ENCODE assay signal across 8 cellular contexts in the genomic region with DNA sequence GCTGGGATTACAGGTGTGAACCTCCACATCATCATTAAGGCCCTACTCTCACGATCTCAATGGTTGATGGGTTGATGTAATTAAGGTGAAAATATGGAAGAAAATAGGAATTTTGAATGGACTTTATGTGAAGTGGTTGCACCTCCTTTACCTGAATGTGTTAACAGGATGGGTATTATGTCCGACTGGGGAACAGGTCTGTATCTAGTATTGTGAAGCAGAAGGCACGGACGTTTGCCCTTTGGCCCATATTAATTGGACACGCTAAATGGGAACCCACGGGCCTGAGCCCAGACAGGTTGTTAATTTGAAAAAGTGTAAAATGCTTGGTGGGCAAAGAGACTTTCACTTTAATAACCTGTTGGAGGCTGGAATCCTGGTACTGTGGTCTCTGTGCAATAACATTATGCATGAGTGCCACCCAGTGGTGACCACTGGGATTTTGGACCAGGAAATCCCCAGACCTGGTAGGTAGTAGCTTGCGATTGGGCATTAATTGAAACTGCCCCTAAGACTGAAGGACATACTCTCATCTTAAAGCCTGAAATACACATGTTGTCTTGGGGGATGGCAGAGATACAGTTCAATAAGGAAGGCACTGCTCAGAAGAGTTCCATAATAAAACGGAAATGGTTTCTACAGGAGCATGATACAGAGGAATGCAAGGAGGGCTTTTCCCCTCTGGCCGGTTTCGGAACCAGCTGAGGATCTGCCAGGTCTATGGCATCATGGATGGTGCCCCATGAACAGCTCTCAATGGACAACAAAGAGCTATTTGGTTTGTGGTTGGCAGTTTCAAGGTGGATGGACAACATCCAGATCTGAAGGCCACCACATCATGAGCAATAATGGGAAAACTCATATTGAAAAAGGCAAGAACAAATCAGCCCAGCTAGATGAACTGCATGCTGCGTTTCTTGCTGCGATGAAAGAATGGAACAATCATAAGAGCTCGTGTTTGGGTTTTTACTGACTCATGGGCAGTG. TPM values are rescaled to one million over a fixed set of nuclear protein-coding genes. Genes with fewer than 3 reads are reported as not detected.
A peak's percentile ranks its signal among the peaks of the same experiment; 100 is the strongest.
DNase-seq lines count a peak whose midpoint lies in the region; ATAC-seq, FAIRE-seq and TF ChIP-seq lines count a peak whose summit lies in the region.

No MANE protein-coding gene starts in this region.

- BruUV-seq in HepG2 (replicated peaks; lab: Mats Ljungman, UMichigan): no TSS peak

- peak; percentile 79 for TF ChIP-seq RAD21 in HepG2 (CRISPR knock-in tag; IDR thresholded peaks at IDR 0.05)

- no peaks in the 10 kb centered on the region for H3K79me2 ChIP-seq in HepG2 (ENCODE audit: insufficient read depth, low read length)

- peaks cover 8% of the 10 kb centered on the region for H3K4me1 ChIP-seq in HepG2 (ENCODE audit: insufficient read depth, low read length)

- 19% methylated on average over 13 of the region's 13 CpGs for WGBS in HepG2 (ENCODE audit: low lambda C conversion rate)

- in situ Hi-C loops in HepG2 (cut with HindIII; ENCODE audit: extremely low pct_ligation_motif_present, low pct_unique_long_range_greater_than_20kb): no loop called here

- TF ChIP-seq CTCF in choroid plexus epithelial cell (conservative IDR thresholded peaks at IDR 0.05; ENCODE audit: low read depth, low read length) (peak; percentile 90), HepG2 (CRISPR knock-in tag; IDR thresholded peaks at IDR 0.05) (peak; percentile 90)

- peak; percentile 92 for FAIRE-seq in HepG2 (lab: Jason Lieb, UNC)

- no peak overlapping the region for H3K9ac ChIP-seq in HepG2 (ENCODE audit: insufficient read depth, low read depth, low read length)

- peaks cover 0 to 7% of the 10 kb centered on the region in 2 experiments; a peak in 3 of 5 replicates for H3K27me3 ChIP-seq in HepG2 (ENCODE audit: control insufficient read depth in 1 of 2, insufficient read depth in 2 of 2, low read length in 2 of 2)

- TF ChIP-seq EP300 in HepG2 (IDR thresholded peaks at IDR 0.05; ENCODE audit: low read depth in 2 of 2, low read length in 2 of 2) (no peak), HepG2 (CRISPR knock-in tag; IDR thresholded peaks at IDR 0.05; ENCODE audit: borderline replicate concordance) (no peak)

- no peaks in the 10 kb centered on the region for H3K36me3 ChIP-seq in HepG2 (replicated peaks in 1 of 2; ENCODE audit: control insufficient read depth in 1 of 2, insufficient read depth in 2 of 2, low read length in 2 of 2)

- intact Hi-C loops in HepG2 (cut with micrococcal nuclease; ENCODE audit: unreplicated experiment): loop anchor here (1.0 kb wide), 3 partner anchors 26 to 75 kb away; no protein-coding TSS in a partner anchor

- H3K27ac ChIP-seq in HepG2 (ENCODE audit: extremely low read length, insufficient read depth, low read length): no peak overlapping the region

- CTCF ChIA-PET in HepG2 (lab: Yijun Ruan, JAX; ENCODE audit: low intra/inter-chr PET ratio, low total read pairs): interaction anchor here (1.0 to 3.1 kb wide), 4 partner anchors 25 to 77 kb away, joined by 3 to 41 read pairs (median 14); a partner anchor contains a TSS

- peak; percentile 62 for ATAC-seq in HG02678 (IDR thresholded peaks at IDR 0.05; ENCODE audit: unreplicated experiment)
- ATAC-seq in HepG2: peak; percentile 95
- no peak for ATAC-seq in HG03196 (IDR thresholded peaks at IDR 0.05; ENCODE audit: unreplicated experiment)

- H4K20me1 ChIP-seq in HepG2 (ENCODE audit: insufficient read depth, low read length): no peaks in the 10 kb centered on the region

- POLR2A ChIA-PET in HepG2 (lab: Yijun Ruan, JAX): no interaction called here

- no peak for TF ChIP-seq POLR2A in HepG2 (IDR thresholded peaks at IDR 0.05; ENCODE audit: insufficient read depth in 1 of 2, low read depth in 2 of 2, low read length in 2 of 2)

- H3K4me3 ChIP-seq in choroid plexus epithelial cell (ENCODE audit: low read depth, low read length) (no peak overlapping the region), HepG2 (replicated peaks in 1 of 3; ENCODE audit: insufficient read depth in 1 of 3, low read depth in 2 of 3, low read length in 3 of 3) (no peak overlapping the region)

- H3K4me2 ChIP-seq in HepG2 (ENCODE audit: low read depth, low read length): peak overlapping the region; percentile 51

- H2AFZ ChIP-seq in HepG2 (ENCODE audit: low read length): no peak overlapping the region

- no peaks in the 10 kb centered on the region for H3K9me3 ChIP-seq in HepG2 (ENCODE audit: low read length)

- DNase-seq in Daoy (ENCODE audit: low read depth): peak; percentile 77
- peak; percentile 75 for DNase-seq in NCI-H460 (ENCODE audit: extremely low read depth, low read depth)
- peak; percentile 81 for DNase-seq in activated CD4-positive, alpha-beta T cell treated with anti-CD3 and anti-CD28 coated beads for 48 hours
- peak; percentile 89 for DNase-seq in choroid plexus epithelial cell (ENCODE audit: low read depth)
- DNase-seq in HepG2 (ENCODE audit: low spot score): peak; percentile 68
- DNase-seq in stimulated activated CD4-positive, alpha-beta T cell treated with anti-CD3 and anti-CD28 coated beads, TNF-alpha, amount 100 ng/mL, for 24 hours (ENCODE audit: low read depth in 3 of 3): peak; percentile 51 to 71 (median 60)

TF ChIP-seq in HepG2, 621 proteins besides CTCF, POLR2A, EP300 and RAD21 (continues in another document):
- TF ChIP-seq FOXA3 (CRISPR knock-in tag; IDR thresholded peaks at IDR 0.05) (0 out of 2 replicates have a peak, but pooled peaks have one; percentile 13), XRCC5 (optimal IDR thresholded peaks at IDR 0.05; ENCODE audit: low read length) (peak; percentile 31), STAG1 (CRISPR knock-in tag; IDR thresholded peaks at IDR 0.05) (peak; percentile 93), ELF3 (CRISPR knock-in tag; IDR thresholded peaks at IDR 0.05) (peak; percentile 39; the same call in 1 of the 2 replicates), ZNF253 (CRISPR knock-in tag; IDR thresholded peaks at IDR 0.05; ENCODE audit: borderline replicate concordance) (no peak), TCF12 (IDR thresholded peaks at IDR 0.05) (no peak), TCF12 (CRISPR knock-in tag; IDR thresholded peaks at IDR 0.05) (no peak), MAFF (IDR thresholded peaks at IDR 0.05; ENCODE audit: low read depth, low read length) (0 out of 2 replicates have a peak, but pooled peaks have one; percentile 5), CEBPG (CRISPR knock-in tag; IDR thresholded peaks at IDR 0.05) (no peak), ZNF337 (CRISPR knock-in tag; IDR thresholded peaks at IDR 0.05; ENCODE audit: borderline replicate concordance, low read depth) (no peak), SMC3 (IDR thresholded peaks at IDR 0.05; ENCODE audit: low read length) (peak; percentile 90), NR3C1 (CRISPR knock-in tag; IDR thresholded peaks at IDR 0.05) (no peak), ZNF501 (CRISPR knock-in tag; IDR thresholded peaks at IDR 0.05) (peak; percentile 59; the same call in 1 of the 2 replicates), TEAD3 (CRISPR knock-in tag; optimal IDR thresholded peaks at IDR 0.05; ENCODE audit: borderline replicate concordance) (peak; percentile 43), MAFK (conservative IDR thresholded peaks at IDR 0.05 in 1 of 2, IDR thresholded peaks at IDR 0.05 in 1 of 2; ENCODE audit: low read length in 2 of 2) (0 out of 4 replicates have a peak, but pooled peaks of 1 of the 2 experiments have one; percentile 6), ZNF136 (CRISPR knock-in tag; IDR thresholded peaks at IDR 0.05; ENCODE audit: low read depth) (no peak), YEATS2 (CRISPR knock-in tag; IDR thresholded peaks at IDR 0.05; ENCODE audit: borderline replicate concordance) (peak; percentile 28; the same call in 1 of the 2 replicates)
- TF ChIP-seq, protein P1, sequence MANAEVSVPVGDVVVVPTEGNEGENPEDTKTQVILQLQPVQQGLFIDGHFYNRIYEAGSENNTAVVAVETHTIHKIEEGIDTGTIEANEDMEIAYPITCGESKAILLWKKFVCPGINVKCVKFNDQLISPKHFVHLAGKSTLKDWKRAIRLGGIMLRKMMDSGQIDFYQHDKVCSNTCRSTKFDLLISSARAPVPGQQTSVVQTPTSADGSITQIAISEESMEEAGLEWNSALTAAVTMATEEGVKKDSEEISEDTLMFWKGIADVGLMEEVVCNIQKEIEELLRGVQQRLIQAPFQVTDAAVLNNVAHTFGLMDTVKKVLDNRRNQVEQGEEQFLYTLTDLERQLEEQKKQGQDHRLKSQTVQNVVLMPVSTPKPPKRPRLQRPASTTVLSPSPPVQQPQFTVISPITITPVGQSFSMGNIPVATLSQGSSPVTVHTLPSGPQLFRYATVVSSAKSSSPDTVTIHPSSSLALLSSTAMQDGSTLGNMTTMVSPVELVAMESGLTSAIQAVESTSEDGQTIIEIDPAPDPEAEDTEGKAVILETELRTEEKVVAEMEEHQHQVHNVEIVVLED (CRISPR knock-in tag; IDR thresholded peaks at IDR 0.05; ENCODE audit: borderline replicate concordance): no peak

RNA-seq across cellular contexts. Expression of a gene that starts 26.2 kb away (rescaled TPM):
- 40.8 and 49.8 TPM in 2 replicates for total RNA-seq in Daoy (2014; rRNA removed; shearing (Covaris generic))
- 21.4 and 23.6 TPM in 2 replicates for total RNA-seq in NCI-H460 (2014; rRNA removed; shearing (Covaris generic))
- polyA plus RNA-seq in NCI-H460 (2014; cell fraction: nucleus; rRNA removed): 25.8 and 29.6 TPM in 2 replicates
- total RNA-seq in HepG2 (2016; rRNA removed; fragmentation: Illumina TruSeq; extraction: Trizol): 17.4 and 18.3 TPM in 2 replicates
- 2.2 and 2.6 TPM in 2 replicates for total RNA-seq in HepG2 (2016; cell fraction: cytosol; rRNA removed; fragmentation: Illumina TruSeq; extraction: Trizol; ENCODE audit: low read depth)
- 17.1 and 17.9 TPM in 2 replicates for total RNA-seq in HepG2 (2016; cell fraction: insoluble cytoplasmic fraction; rRNA removed; fragmentation: Illumina TruSeq; extraction: Trizol)
- 7.5 and 8.2 TPM in 2 replicates for total RNA-seq in HepG2 (2016; cell fraction: membrane; rRNA removed; fragmentation: Illumina TruSeq; extraction: Trizol)
- 15.1 and 18.6 TPM in 2 replicates for total RNA-seq in HepG2 (2016; cell fraction: nucleus; rRNA removed; fragmentation: Illumina TruSeq; extraction: Trizol)
- 5.1 and 6.3 TPM in 2 replicates for polyA plus RNA-seq in HepG2 (2011; rRNA removed)
- 5.7 and 6.0 TPM in 2 replicates for polyA plus RNA-seq in HepG2 (2011; cell fraction: cytosol; rRNA removed)
- polyA plus RNA-seq in HepG2 (2011; cell fraction: nucleus; rRNA removed): 9.9 and 11.3 TPM in 2 replicates
- polyA plus RNA-seq in HepG2 (2012): 9.8 and 11.5 TPM in 2 replicates
- polyA plus RNA-seq in HepG2 (2016; cell fraction: cytosol; fragmentation: Illumina TruSeq; extraction: Trizol; ENCODE audit: low read depth): 1.1 TPM in 2 replicates
- polyA plus RNA-seq in HepG2 (2016; cell fraction: insoluble cytoplasmic fraction; fragmentation: Illumina TruSeq; extraction: Trizol; ENCODE audit: low read depth): 15.2 and 16.4 TPM in 2 replicates
- 3.5 and 4.1 TPM in 2 replicates for polyA plus RNA-seq in HepG2 (2016; cell fraction: membrane; fragmentation: Illumina TruSeq; extraction: Trizol; ENCODE audit: low read depth)
- 17.8 and 17.9 TPM in 2 replicates for polyA plus RNA-seq in HepG2 (2016; cell fraction: nucleus; fragmentation: Illumina TruSeq; extraction: Trizol; ENCODE audit: insufficient read depth, low read depth)
- polyA minus RNA-seq in HepG2 (2011; rRNA and poly(A)+ RNA removed; ENCODE audit: low replicate concordance): 10.1 and 10.5 TPM in 2 replicates
- polyA minus RNA-seq in HepG2 (2011; cell fraction: cytosol; rRNA and poly(A)+ RNA removed): 6.4 and 6.6 TPM in 2 replicates
- 8.7 and 9.5 TPM in 2 replicates for polyA minus RNA-seq in HepG2 (2011; cell fraction: nucleus; rRNA and poly(A)+ RNA removed)
